ENCODE assay signal across 24 cellular contexts in genomic region chr5:126106032-126106431, GRCh38.
A peak's percentile ranks its signal among the peaks of the same experiment; 100 is the strongest.
DNase-seq lines count a peak whose midpoint lies in the region; ATAC-seq and TF ChIP-seq lines count a peak whose summit lies in the region.
"Had no signal": no experiment of that assay in that cellular context is flagged by ENCODE, and none has a peak within 500 bp of the region (broad histone marks: within the 10 kb centered on the region; RNA-seq: fewer than 3 reads in every experiment).

No MANE protein-coding gene starts in this region.

- no TSS peak for BruUV-seq in PC-3 (replicated peaks; lab: Mats Ljungman, UMichigan)

- intact Hi-C loops in PC-3 (cut with micrococcal nuclease) (no loop called here), gastrocnemius medialis (cut with DNase I; ENCODE audit: low total_unique reads) (no loop called here)

- H3K4me1 ChIP-seq in HEK293 (ENCODE audit: control insufficient read depth, insufficient read depth, low read length) = peaks cover 25% of the 10 kb centered on the region
- H3K4me1 ChIP-seq in PC-3 (ENCODE audit: insufficient read depth, low read length) = no peaks in the 10 kb centered on the region
- no peaks in the 10 kb centered on the region for H3K4me1 ChIP-seq in gastrocnemius medialis
- H3K4me1 ChIP-seq: left lung, sigmoid colon had no signal

- H3K4me2 ChIP-seq in PC-3 (ENCODE audit: low read length) = no peak overlapping the region

- H3K79me2 ChIP-seq in PC-3 (ENCODE audit: low read length) = no peaks in the 10 kb centered on the region

- CTCF ChIA-PET in HEK293 (lab: Yijun Ruan, JAX) (no interaction called here), PC-3 (lab: Charles Lee) (no interaction called here)

- in situ Hi-C loops in gastrocnemius medialis (cut with MboI; ENCODE audit: low sequenced_read_pairs in 4 of 4) = no loop called here

- H3K9ac ChIP-seq in PC-3 (ENCODE audit: low read length) = no peak overlapping the region

- no peaks in the 10 kb centered on the region for H3K9me2 ChIP-seq in PC-3 (replicated peaks; ENCODE audit: low read length)

- no peaks in the 10 kb centered on the region for H3K9me3 ChIP-seq in HEK293 (ENCODE audit: control insufficient read depth, insufficient read depth, low read depth, low read length)
- H3K9me3 ChIP-seq in PC-3 (ENCODE audit: low read length) = no peaks in the 10 kb centered on the region
- no peaks in the 10 kb centered on the region for H3K9me3 ChIP-seq in gastrocnemius medialis
- H3K9me3 ChIP-seq: left lung, MG63, sigmoid colon, suprapubic skin had no signal

- POLR2A ChIA-PET in HEK293 (lab: Yijun Ruan, JAX) (no interaction called here), PC-3 (lab: Charles Lee; ENCODE audit: unreplicated experiment) (no interaction called here)

- no peaks in the 10 kb centered on the region for H3F3A ChIP-seq in PC-3 (ENCODE audit: low read length, unreplicated experiment)

- H3K36me3 ChIP-seq in HEK293 (ENCODE audit: control insufficient read depth in 2 of 2, insufficient read depth in 1 of 2, low read length in 2 of 2) (no peaks in the 10 kb centered on the region), PC-3 (ENCODE audit: low read depth, low read length) (no peaks in the 10 kb centered on the region), gastrocnemius medialis (no peaks in the 10 kb centered on the region)
- H3K36me3 ChIP-seq: left lung, MG63, sigmoid colon, suprapubic skin had no signal

- TF ChIP-seq POLR2A in gastrocnemius medialis (IDR thresholded peaks at IDR 0.05) = no peak

- H3K4me3 ChIP-seq in HEK293 (ENCODE audit: low read depth, low read length) (no peak overlapping the region), PC-3 (ENCODE audit: low read length) (no peak overlapping the region), gastrocnemius medialis (no peak overlapping the region)
- H3K4me3 ChIP-seq: left lung, MG63, sigmoid colon, suprapubic skin had no signal

- H4K20me1 ChIP-seq in PC-3 (ENCODE audit: low read length) = no peaks in the 10 kb centered on the region

- ATAC-seq in PC-3 (peak; percentile 40; the same call in 1 of the 2 replicates), gastrocnemius medialis (no peak), HG02970 (IDR thresholded peaks at IDR 0.05; ENCODE audit: low FRiP score, unreplicated experiment) (no peak)
- ATAC-seq: activated CD8-positive, alpha-beta T cell treated with anti-CD3 and anti-CD28 coated beads, Interleukin-2, amount 10 ng/mL, durations not matched to agents 7 days and 5 days; left lung; stimulated activated memory B cell treated with anti-CD40 and anti-IgM and Interleukin-4, amounts not matched to agents 10 μg/mL and 1 μg/mL and 100 μg/mL, for 72 hours had no signal

- no peak overlapping the region for H2AFZ ChIP-seq in PC-3 (ENCODE audit: low read length)

- DNase-seq in PC-3 = peak; percentile 37
- peak; percentile 61 for DNase-seq in epithelial cell of prostate (ENCODE audit: low read depth, low spot score)
- DNase-seq in renal cortical epithelial cell (ENCODE audit: low read depth) = peak; percentile 77
- DNase-seq in gastrocnemius medialis = no peak
- DNase-seq in ureter (ENCODE audit: low spot score) = no peak
- DNase-seq: activated CD8-positive, alpha-beta T cell treated with anti-CD3 and anti-CD28 coated beads, Interleukin-2, amount 10 ng/mL, durations not matched to agents 7 days and 5 days; activated naive CD8-positive, alpha-beta T cell treated with anti-CD3 and anti-CD28 coated beads for 36 hours; activated T-cell treated with anti-CD3 and anti-CD28 coated beads for 4 hours; CD4-positive, CD25-positive, alpha-beta regulatory T cell; foreskin melanocyte; immature natural killer cell; left lung; MG63; NCI-H1436; NCI-H2107; NCI-H446; NCI-H82; posterior cingulate gyrus; sigmoid colon; stimulated activated CD4-positive, alpha-beta T cell treated with anti-CD3 and anti-CD28 coated beads, Interleukin-4, amount 100 ng/mL, for 4 hours had no signal

- H3K27me3 ChIP-seq in PC-3 (ENCODE audit: low read length) (no peaks in the 10 kb centered on the region), gastrocnemius medialis (no peaks in the 10 kb centered on the region)
- H3K27me3 ChIP-seq: left lung, MG63, sigmoid colon, suprapubic skin had no signal

- TF ChIP-seq CTCF in HEK293 (tag by site-specific recombination; IDR thresholded peaks at IDR 0.05) (no peak), PC-3 (conservative IDR thresholded peaks at IDR 0.05; ENCODE audit: low read depth, low read length) (no peak), gastrocnemius medialis (IDR thresholded peaks at IDR 0.05 in 4 of 5, conservative IDR thresholded peaks at IDR 0.05 in 1 of 5) (no peak)

- H3K27ac ChIP-seq in HEK293 (ENCODE audit: extremely low read depth, low read depth, low read length) (no peak overlapping the region), PC-3 (ENCODE audit: low read length) (no peak overlapping the region), epithelial cell of prostate (peak overlapping the region; percentile 13), gastrocnemius medialis (no peak overlapping the region)
- H3K27ac ChIP-seq: left lung, sigmoid colon, suprapubic skin had no signal

TF ChIP-seq in HEK293, 187 proteins besides CTCF, POLR2A, EP300 and RAD21:
- TF ChIP-seq ZNF549 (tag by site-specific recombination; IDR thresholded peaks at IDR 0.05) (0 out of 2 replicates have a peak, but pooled peaks have one; percentile 39), ZNF335 (tag by site-specific recombination; conservative IDR thresholded peaks at IDR 0.05) (peak; percentile 32; the same call in 1 of the 2 replicates), ZNF664 (tag by site-specific recombination; IDR thresholded peaks at IDR 0.05) (no peak), ZSCAN4 (tag by site-specific recombination; IDR thresholded peaks at IDR 0.05) (no peak), ZNF24 (tag by site-specific recombination; IDR thresholded peaks at IDR 0.05) (no peak)

Comparison
In these comparisons a context has a peak if more than half of its experiments do, and no peak if none do; other contexts are left out.
1. DNase-seq: peak in PC-3 (single experiment), epithelial cell of prostate (single experiment) and renal cortical epithelial cell (single experiment); none in gastrocnemius medialis (0 of 2) and ureter (single experiment).